In genomic region chr2:10304458-10305253, GRCh38 we compare ENCODE assay signal across 8 cellular contexts. TPM values are rescaled to one million over a fixed set of nuclear protein-coding genes. Genes with fewer than 3 reads are reported as not detected.
DNase-seq lines count a peak whose midpoint lies in the region; ATAC-seq and TF ChIP-seq lines count a peak whose summit lies in the region.

No MANE protein-coding gene starts in this region.

- peaks cover 8% of the 10 kb centered on the region for H3K27me3 Mint-ChIP-seq in CD4-positive, CD25-positive, alpha-beta regulatory T cell
- H3K27me3 Mint-ChIP-seq in endothelial cell (ENCODE audit: unreplicated experiment) = peaks cover 27% of the 10 kb centered on the region
- H3K27me3 Mint-ChIP-seq in neural crest cell (ENCODE audit: low read depth) = peaks cover 46% of the 10 kb centered on the region

- no peaks in the 10 kb centered on the region; the same call in 1 of the 2 replicates for H3K9me2 ChIP-seq in PC-9 (ENCODE audit: insufficient read depth)

- H3K4me2 ChIP-seq in PC-9 = peak overlapping the region; percentile 89

- BruUV-seq in PC-9 (replicated peaks; lab: Mats Ljungman, UMichigan) = no TSS peak

- H3K4me1 Mint-ChIP-seq in CD4-positive, CD25-positive, alpha-beta regulatory T cell = peaks cover 25 to 72% (median 45%) of the 10 kb centered on the region in 4 donors
- H3K4me1 Mint-ChIP-seq in endothelial cell (ENCODE audit: unreplicated experiment) (peaks cover 5% of the 10 kb centered on the region), neural crest cell (peaks cover 30% of the 10 kb centered on the region)

- peaks cover under 1% of the 10 kb centered on the region for H3K36me3 Mint-ChIP-seq in CD4-positive, CD25-positive, alpha-beta regulatory T cell
- H3K36me3 Mint-ChIP-seq in endothelial cell (ENCODE audit: low read depth, unreplicated experiment) (no peaks in the 10 kb centered on the region), neural crest cell (ENCODE audit: low read depth) (no peaks in the 10 kb centered on the region)

- no peaks in the 10 kb centered on the region for H3K9me3 Mint-ChIP-seq in CD4-positive, CD25-positive, alpha-beta regulatory T cell
- H3K9me3 Mint-ChIP-seq in endothelial cell (ENCODE audit: unreplicated experiment) (no peaks in the 10 kb centered on the region), neural crest cell (no peaks in the 10 kb centered on the region)

- peaks cover 19% of the 10 kb centered on the region; the same call in 1 of the 2 replicates for H3F3A ChIP-seq in PC-9 (ENCODE audit: insufficient read depth, low read depth)

- H3K4me3 ChIP-seq in CD4-positive, CD25-positive, alpha-beta regulatory T cell (ENCODE audit: low read depth, low read length) = peak overlapping the region; percentile 87
- H3K4me3 ChIP-seq in PC-9 = peak overlapping the region; percentile 92

- H4K20me1 ChIP-seq in PC-9 (ENCODE audit: insufficient read depth) = peaks cover 56% of the 10 kb centered on the region

- H3K9me3 ChIP-seq in CD4-positive, CD25-positive, alpha-beta regulatory T cell (ENCODE audit: control insufficient read depth in 2 of 2, low read length in 2 of 2) = no peaks in the 10 kb centered on the region
- no peaks in the 10 kb centered on the region for H3K9me3 ChIP-seq in PC-9 (ENCODE audit: insufficient read depth, low read depth)

- TF ChIP-seq CTCF in PC-9 (conservative IDR thresholded peaks at IDR 0.05) (no peak), endothelial cell (IDR thresholded peaks at IDR 0.05; ENCODE audit: unreplicated experiment) (no peak), neural crest cell (conservative IDR thresholded peaks at IDR 0.05) (no peak)

- H3K36me3 ChIP-seq in CD4-positive, CD25-positive, alpha-beta regulatory T cell (ENCODE audit: control insufficient read depth, insufficient read depth, low read length) = peaks cover 2% of the 10 kb centered on the region
- peaks cover 5% of the 10 kb centered on the region; the same call in 1 of the 2 replicates for H3K36me3 ChIP-seq in PC-9 (ENCODE audit: low read depth)

- no peak for ATAC-seq in CD4-positive, CD25-positive, alpha-beta regulatory T cell (ENCODE audit: low read depth in 2 of 2)
- ATAC-seq in GM21528 (IDR thresholded peaks at IDR 0.05; ENCODE audit: low FRiP score, unreplicated experiment) = no peak
- ATAC-seq in GM18502 (IDR thresholded peaks at IDR 0.05; ENCODE audit: poor library complexity, unreplicated experiment) = no peak
- ATAC-seq in GM19035 (IDR thresholded peaks at IDR 0.05; ENCODE audit: unreplicated experiment) = no peak

- intact Hi-C loops in PC-9 (cut with micrococcal nuclease; ENCODE audit: unreplicated experiment) = loop anchor here (1.0 to 10.0 kb wide), 3 partner anchors 26 to 360 kb away; no protein-coding TSS in a partner anchor

- H3K27me3 ChIP-seq in CD4-positive, CD25-positive, alpha-beta regulatory T cell (ENCODE audit: control insufficient read depth, insufficient read depth, low read length) = no peaks in the 10 kb centered on the region
- H3K27me3 ChIP-seq in PC-9 (ENCODE audit: insufficient read depth, low read depth) = no peaks in the 10 kb centered on the region

- CTCF ChIA-PET in PC-9 (lab: Charles Lee) = interaction anchor here (0.5 to 2.1 kb wide), 6 partner anchors 16 to 207 kb away, joined by 3 to 16 read pairs (median 4); no protein-coding TSS in a partner anchor

- no peak for DNase-seq in CD4-positive, CD25-positive, alpha-beta regulatory T cell
- DNase-seq in PC-9 (no peak), endothelial cell (ENCODE audit: low spot score) (no peak), neural crest cell (ENCODE audit: low read depth, low spot score) (no peak), DMS53 treated with DMSO at 0.1 percent for 48 hours (lab: John Stamatoyannopoulos, UW; ENCODE audit: unreplicated experiment) (no peak)

- H3K79me2 ChIP-seq in PC-9 (ENCODE audit: low read depth) = peaks cover 82% of the 10 kb centered on the region

- peak overlapping the region; percentile 45; the same call in 1 of the 2 replicates for H2AFZ ChIP-seq in PC-9

- peak overlapping the region; percentile 33 for H3K27ac ChIP-seq in CD4-positive, CD25-positive, alpha-beta regulatory T cell (ENCODE audit: insufficient read depth, low read length, poor library complexity, severe bottlenecking)
- H3K27ac ChIP-seq in PC-9 = peak overlapping the region; percentile 36

- peak overlapping the region; percentile 93 to 99 (median 98) for H3K4me3 Mint-ChIP-seq in CD4-positive, CD25-positive, alpha-beta regulatory T cell
- peak overlapping the region; percentile 89 for H3K4me3 Mint-ChIP-seq in endothelial cell (ENCODE audit: unreplicated experiment)
- H3K4me3 Mint-ChIP-seq in neural crest cell = peak overlapping the region; percentile 86

- POLR2A ChIA-PET in PC-9 (lab: Charles Lee; ENCODE audit: unreplicated experiment) = interaction anchor here (0.6 to 0.7 kb wide), 3 partner anchors 165 to 995 kb away, joined by 3 to 9 read pairs (median 6); no protein-coding TSS in a partner anchor

- H3K4me1 ChIP-seq in CD4-positive, CD25-positive, alpha-beta regulatory T cell (ENCODE audit: control insufficient read depth, insufficient read depth, low read length, poor library complexity, severe bottlenecking) = peaks cover 61% of the 10 kb centered on the region
- peaks cover 57% of the 10 kb centered on the region for H3K4me1 ChIP-seq in PC-9 (replicated peaks; ENCODE audit: insufficient read depth)

- H3K27ac Mint-ChIP-seq in CD4-positive, CD25-positive, alpha-beta regulatory T cell = peak overlapping the region in 2 of 3 donors; percentile 42 to 89
- H3K27ac Mint-ChIP-seq in endothelial cell (ENCODE audit: unreplicated experiment) (no peak overlapping the region), neural crest cell (ENCODE audit: unreplicated experiment) (no peak overlapping the region)

RNA-seq across cellular contexts. Expression of gene HPCAL1, which starts 2.0 kb away (rescaled TPM):
- 33.8 TPM for total RNA-seq in CD4-positive, CD25-positive, alpha-beta regulatory T cell
- polyA plus RNA-seq in CD4-positive, CD25-positive, alpha-beta regulatory T cell = 10 to 100 TPM; 80.6 to 95.6 (median 87.7) TPM
- total RNA-seq in PC-9 (2021) (91.1 and 105 TPM in 2 replicates), endothelial cell (ENCODE audit: unreplicated experiment) (34.6 TPM), neural crest cell (16.2 and 17.3 TPM in 2 replicates)

Comparison
In these comparisons a context has a peak if more than half of its experiments do, and no peak if none do; other contexts are left out.
1. H3K27ac Mint-ChIP-seq: peak in CD4-positive, CD25-positive, alpha-beta regulatory T cell (2 of 3); none in endothelial cell (single experiment) and neural crest cell (single experiment).
2. Peak in every context shown above with its lines, with median percentiles within 50 percentile points of each other: H3K4me3 Mint-ChIP-seq.